ENCODE assay signal across 9 cellular contexts in the genomic region with DNA sequence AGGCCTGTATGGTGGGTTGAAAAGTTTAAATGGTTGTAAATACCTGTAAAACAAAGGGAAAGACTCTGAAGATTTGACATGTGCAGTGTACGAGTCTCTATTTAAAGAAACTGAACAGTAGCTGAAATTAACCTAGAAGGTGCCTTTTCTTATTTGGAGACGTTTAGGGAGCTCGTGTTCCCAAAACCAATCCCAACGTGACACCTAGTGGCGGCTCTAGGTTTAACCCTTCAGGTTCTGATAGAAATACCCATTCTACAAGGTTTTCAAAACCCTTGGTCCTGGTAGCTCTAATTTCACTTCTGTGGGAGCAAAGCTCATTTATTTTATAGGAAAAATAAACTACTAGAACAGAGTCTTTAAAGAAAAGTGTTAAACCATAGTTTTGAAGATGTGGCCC.
DNase-seq lines count a peak whose midpoint lies in the region; ATAC-seq, FAIRE-seq and TF ChIP-seq lines count a peak whose summit lies in the region.
"Had no signal": no experiment of that assay in that cellular context is flagged by ENCODE, and none has a peak within 500 bp of the region (broad histone marks: within the 10 kb centered on the region; RNA-seq: fewer than 3 reads in every experiment).

No MANE protein-coding gene starts in this region.

- RAD21 ChIA-PET in GM12878 (lab: Charles Lee; ENCODE audit: unreplicated experiment) = interaction anchor here (0.5 to 1.8 kb wide), 9 partner anchors 14 to 897 kb away, joined by 3 to 10 read pairs (median 4); no protein-coding TSS in a partner anchor

- H3K27me3 Mint-ChIP-seq in nephron progenitor cell (ENCODE audit: low read depth, poor library complexity) = no peaks in the 10 kb centered on the region

- H3K27ac ChIP-seq in GM12878 (ENCODE audit: control insufficient read depth, insufficient read depth) = no peak overlapping the region

- intact Hi-C loops in GM12878 (cut with micrococcal nuclease; ENCODE audit: unreplicated experiment) = loop anchor here (1.0 to 10.0 kb wide), 4 partner anchors 266 to 894 kb away; no protein-coding TSS in a partner anchor

- H3K4me3 Mint-ChIP-seq in nephron progenitor cell = no peak overlapping the region

- ATAC-seq in GM18502 (IDR thresholded peaks at IDR 0.05; ENCODE audit: poor library complexity, unreplicated experiment) (peak; percentile 69), GM12878 (peak; percentile 68), HG02981 (IDR thresholded peaks at IDR 0.05; ENCODE audit: unreplicated experiment) (no peak), GM21526 (IDR thresholded peaks at IDR 0.05; ENCODE audit: low FRiP score, unreplicated experiment) (no peak)

- no peaks in the 10 kb centered on the region for H3K9me3 ChIP-seq in GM12878 (replicated peaks; ENCODE audit: control insufficient read depth, insufficient read depth, low read length)

- H3K79me2 ChIP-seq in GM12878 (ENCODE audit: control insufficient read depth, insufficient read depth, low read length) = no peaks in the 10 kb centered on the region

- no peak for DNase-seq in AG10803 (ENCODE audit: low read depth)
- peak; percentile 35 for DNase-seq in NCI-H1092 treated with DMSO at 0.1 percent for 48 hours (lab: John Stamatoyannopoulos, UW)
- no peak for DNase-seq in GM12878 (ENCODE audit: low read depth, low spot score)
- DNase-seq in nephron progenitor cell = peak; percentile 67
- DNase-seq in activated T-cell treated with anti-CD3 and anti-CD28 coated beads, Interleukin-2, amount 50 U/mL, for 1 hour = no peak

- POLR2A ChIA-PET in GM12878 (lab: Charles Lee) = no interaction called here

- H3K4me3 ChIP-seq in AG10803 (ENCODE audit: low read length) = no peak overlapping the region
- H3K4me3 ChIP-seq in GM12878 = no peak overlapping the region

- no peak overlapping the region for H3K4me2 ChIP-seq in GM12878 (ENCODE audit: control insufficient read depth, insufficient read depth)

- H3K4me1 Mint-ChIP-seq in nephron progenitor cell = no peaks in the 10 kb centered on the region

- CTCF ChIA-PET in GM12878 (lab: Yijun Ruan, JAX) = interaction anchor here (0.7 to 1.7 kb wide), 19 partner anchors 9 to 1324 kb away, joined by 3 to 18 read pairs (median 3); no protein-coding TSS in a partner anchor

- no peak for FAIRE-seq in GM12878 (lab: Jason Lieb, UNC)
- FAIRE-seq: colon had no signal

- H3K9me3 Mint-ChIP-seq in nephron progenitor cell = peaks cover 7% of the 10 kb centered on the region

- H3K27me3 ChIP-seq in GM12878 (replicated peaks in 1 of 2; ENCODE audit: control insufficient read depth in 2 of 2, insufficient read depth in 2 of 2, low read length in 1 of 2) = no peaks in the 10 kb centered on the region

- H3K36me3 ChIP-seq in GM12878 (ENCODE audit: control insufficient read depth in 2 of 2, insufficient read depth in 2 of 2, low read length in 1 of 2) = no peaks in the 10 kb centered on the region

- TF ChIP-seq CTCF in AG10803 (conservative IDR thresholded peaks at IDR 0.05; ENCODE audit: low read length) (peak; percentile 33), GM12878 (IDR thresholded peaks at IDR 0.05 in 2 of 3, conservative IDR thresholded peaks at IDR 0.05 in 1 of 3; ENCODE audit: control insufficient read depth in 2 of 3, extremely low read depth in 1 of 3, insufficient read depth in 1 of 3, low read depth in 3 of 3, low read length in 3 of 3) (peak; percentile 38 to 54 (median 42); a peak in 5 of 6 replicates), nephron progenitor cell (IDR thresholded peaks at IDR 0.05) (peak; percentile 75)

- no peak overlapping the region for H2AFZ ChIP-seq in GM12878 (ENCODE audit: control insufficient read depth, low read depth, low read length)

- no peak overlapping the region for H3K9ac ChIP-seq in GM12878 (ENCODE audit: control insufficient read depth, insufficient read depth, low read length)

- TF ChIP-seq POLR2A in GM12878 (IDR thresholded peaks at IDR 0.05; ENCODE audit: low read depth, low read length) = no peak

- SMC1A ChIA-PET in GM12878 (lab: Charles Lee; ENCODE audit: uncharacterized antibody, unreplicated experiment) = interaction anchor here (0.5 to 2.1 kb wide), 9 partner anchors 85 to 905 kb away, joined by 3 to 7 read pairs (median 4); no protein-coding TSS in a partner anchor

- peak; percentile 71 for TF ChIP-seq RAD21 in GM12878 (IDR thresholded peaks at IDR 0.05; ENCODE audit: insufficient read depth, low read depth, low read length)

- no TSS peak for BruUV-seq in GM12878 (replicated peaks; lab: Mats Ljungman, UMichigan)

- no peak for TF ChIP-seq EP300 in GM12878 (IDR thresholded peaks at IDR 0.05; ENCODE audit: borderline replicate concordance in 1 of 2, control insufficient read depth in 1 of 2, low read depth in 2 of 2, low read length in 2 of 2)

- in situ Hi-C loops in GM12878 (cut with MboI) = loop anchor here (10.0 kb wide), 1 partner anchor 896 kb away; no protein-coding TSS in a partner anchor

- H4K20me1 ChIP-seq in GM12878 (ENCODE audit: control insufficient read depth, insufficient read depth) = no peaks in the 10 kb centered on the region

- H3K4me1 ChIP-seq in GM12878 (ENCODE audit: control insufficient read depth, insufficient read depth, low read length) = no peaks in the 10 kb centered on the region

- H3K27ac Mint-ChIP-seq in nephron progenitor cell = no peak overlapping the region

- H3K36me3 Mint-ChIP-seq in nephron progenitor cell (ENCODE audit: low read depth) = no peaks in the 10 kb centered on the region

- 0% methylated on average over 5 of the region's 5 CpGs for WGBS in GM12878 (ENCODE audit: insufficient coverage, insufficient replicate concordance, low lambda C conversion rate, missing lambda C conversion rate)

TF ChIP-seq in GM12878, 131 proteins besides CTCF, POLR2A, EP300 and RAD21:
- TF ChIP-seq CBX3 (IDR thresholded peaks at IDR 0.05; ENCODE audit: borderline replicate concordance, low read depth) = no peak
- peak; percentile 53 for TF ChIP-seq SMC3 (IDR thresholded peaks at IDR 0.05; ENCODE audit: borderline replicate concordance, low read length)
- no peak for TF ChIP-seq CBFB (IDR thresholded peaks at IDR 0.05; ENCODE audit: low read depth)
- TF ChIP-seq, protein P1, sequence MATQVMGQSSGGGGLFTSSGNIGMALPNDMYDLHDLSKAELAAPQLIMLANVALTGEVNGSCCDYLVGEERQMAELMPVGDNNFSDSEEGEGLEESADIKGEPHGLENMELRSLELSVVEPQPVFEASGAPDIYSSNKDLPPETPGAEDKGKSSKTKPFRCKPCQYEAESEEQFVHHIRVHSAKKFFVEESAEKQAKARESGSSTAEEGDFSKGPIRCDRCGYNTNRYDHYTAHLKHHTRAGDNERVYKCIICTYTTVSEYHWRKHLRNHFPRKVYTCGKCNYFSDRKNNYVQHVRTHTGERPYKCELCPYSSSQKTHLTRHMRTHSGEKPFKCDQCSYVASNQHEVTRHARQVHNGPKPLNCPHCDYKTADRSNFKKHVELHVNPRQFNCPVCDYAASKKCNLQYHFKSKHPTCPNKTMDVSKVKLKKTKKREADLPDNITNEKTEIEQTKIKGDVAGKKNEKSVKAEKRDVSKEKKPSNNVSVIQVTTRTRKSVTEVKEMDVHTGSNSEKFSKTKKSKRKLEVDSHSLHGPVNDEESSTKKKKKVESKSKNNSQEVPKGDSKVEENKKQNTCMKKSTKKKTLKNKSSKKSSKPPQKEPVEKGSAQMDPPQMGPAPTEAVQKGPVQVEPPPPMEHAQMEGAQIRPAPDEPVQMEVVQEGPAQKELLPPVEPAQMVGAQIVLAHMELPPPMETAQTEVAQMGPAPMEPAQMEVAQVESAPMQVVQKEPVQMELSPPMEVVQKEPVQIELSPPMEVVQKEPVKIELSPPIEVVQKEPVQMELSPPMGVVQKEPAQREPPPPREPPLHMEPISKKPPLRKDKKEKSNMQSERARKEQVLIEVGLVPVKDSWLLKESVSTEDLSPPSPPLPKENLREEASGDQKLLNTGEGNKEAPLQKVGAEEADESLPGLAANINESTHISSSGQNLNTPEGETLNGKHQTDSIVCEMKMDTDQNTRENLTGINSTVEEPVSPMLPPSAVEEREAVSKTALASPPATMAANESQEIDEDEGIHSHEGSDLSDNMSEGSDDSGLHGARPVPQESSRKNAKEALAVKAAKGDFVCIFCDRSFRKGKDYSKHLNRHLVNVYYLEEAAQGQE (IDR thresholded peaks at IDR 0.05; ENCODE audit: low read depth, low read length) = no peak
- no peak for TF ChIP-seq ZNF622 (IDR thresholded peaks at IDR 0.05)
- no peak for TF ChIP-seq ZSCAN29 (IDR thresholded peaks at IDR 0.05)
- TF ChIP-seq ASH2L (IDR thresholded peaks at IDR 0.05; ENCODE audit: borderline replicate concordance, low read depth) = no peak
- TF ChIP-seq MEF2A (IDR thresholded peaks at IDR 0.05; ENCODE audit: insufficient read depth, low read depth, low read length) = no peak
TF ChIP-seq in GM12878: peak in this region for 1.

Comparison
In these comparisons a context has a peak if more than half of its experiments do, and no peak if none do; other contexts are left out.
1. DNase-seq: peak in NCI-H1092 treated with DMSO at 0.1 percent for 48 hours (single experiment) and nephron progenitor cell (single experiment); none in AG10803 (single experiment), GM12878 (single experiment) and activated T-cell treated with anti-CD3 and anti-CD28 coated beads, Interleukin-2, amount 50 U/mL, for 1 hour (single experiment).
2. ATAC-seq: peak in GM18502 (single experiment) and GM12878 (single experiment); none in HG02981 (single experiment) and GM21526 (single experiment).
3. Peak in every context shown above with its lines, with median percentiles within 50 percentile points of each other: CTCF ChIP-seq.